Comparison of ENCODE assay signal across 31 cellular contexts in the genomic region with DNA sequence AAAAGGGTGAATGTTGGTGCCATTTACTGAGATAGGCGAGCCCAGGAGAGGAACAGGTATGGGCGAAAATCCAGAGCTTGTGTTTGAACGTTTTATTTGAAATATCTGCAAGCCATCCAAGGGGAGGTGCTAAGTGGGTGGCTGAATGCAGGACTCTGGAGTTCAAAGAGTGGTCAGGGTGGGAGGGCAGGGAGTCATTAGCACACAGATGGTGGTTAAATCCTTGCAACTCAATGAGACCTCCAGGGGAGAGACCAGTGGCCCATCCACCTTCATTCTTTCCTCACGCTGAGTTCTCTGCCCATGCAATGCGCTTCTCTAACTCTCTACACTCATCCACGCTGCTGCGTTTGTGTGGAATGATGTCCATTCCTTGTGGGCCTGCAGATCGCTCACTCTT.
"Had no signal": no experiment of that assay in that cellular context is flagged by ENCODE, and none has a peak within 500 bp of the region (broad histone marks: within the 10 kb centered on the region; RNA-seq: fewer than 3 reads in every experiment).

No MANE protein-coding gene starts in this region.

- H3K27me3 ChIP-seq: hepatocyte, left lung, neural progenitor cell, neutrophil, right lobe of liver, suprapubic skin, tibial artery, upper lobe of right lung had no signal

- H3K4me2 ChIP-seq: hepatocyte, neural progenitor cell, smooth muscle cell had no signal

- H3K4me3 Mint-ChIP-seq: immature natural killer cell; mesothelial cell of epicardium; naive B cell; natural killer cell; nephron progenitor cell; neural progenitor cell; stimulated activated memory B cell treated with anti-CD40 and anti-IgM and Interleukin-4, amounts not matched to agents 10 μg/mL and 1 μg/mL and 100 μg/mL, for 72 hours; stimulated activated naive CD8-positive, alpha-beta T cell treated with anti-CD3 and anti-CD28 coated beads, Interleukin-15, Interleukin-2, amounts not matched to agents 100 ng/mL and 50 ng/mL, for 24 hours had no signal

- H3K27ac ChIP-seq: hepatocyte, left lung, lower lobe of right lung, neural progenitor cell, neutrophil, parathyroid adenoma, psoas muscle, right lobe of liver, suprapubic skin, thoracic aorta, tibial artery, upper lobe of right lung had no signal

- H3K9ac ChIP-seq: neural progenitor cell, parathyroid adenoma had no signal

- H3K36me3 ChIP-seq: left lung, lower lobe of right lung, neutrophil, right lobe of liver, suprapubic skin, thoracic aorta, tibial artery, upper lobe of right lung had no signal

- H3K4me1 Mint-ChIP-seq: immature natural killer cell; mesothelial cell of epicardium; naive B cell; natural killer cell; neural progenitor cell; stimulated activated memory B cell treated with anti-CD40 and anti-IgM and Interleukin-4, amounts not matched to agents 10 μg/mL and 1 μg/mL and 100 μg/mL, for 72 hours had no signal

- H3K9me3 Mint-ChIP-seq: mesothelial cell of epicardium; nephron progenitor cell; neural progenitor cell; stimulated activated memory B cell treated with anti-CD40 and anti-IgM and Interleukin-4, amounts not matched to agents 10 μg/mL and 1 μg/mL and 100 μg/mL, for 72 hours; stimulated activated naive CD8-positive, alpha-beta T cell treated with anti-CD3 and anti-CD28 coated beads, Interleukin-15, Interleukin-2, amounts not matched to agents 100 ng/mL and 50 ng/mL, for 24 hours had no signal

- H3K27me3 Mint-ChIP-seq: naive B cell; stimulated activated memory B cell treated with anti-CD40 and anti-IgM and Interleukin-4, amounts not matched to agents 10 μg/mL and 1 μg/mL and 100 μg/mL, for 72 hours; stimulated activated naive CD8-positive, alpha-beta T cell treated with anti-CD3 and anti-CD28 coated beads, Interleukin-15, Interleukin-2, amounts not matched to agents 100 ng/mL and 50 ng/mL, for 24 hours had no signal

- H3K36me3 Mint-ChIP-seq: mesothelial cell of epicardium; naive B cell; natural killer cell; stimulated activated memory B cell treated with anti-CD40 and anti-IgM and Interleukin-4, amounts not matched to agents 10 μg/mL and 1 μg/mL and 100 μg/mL, for 72 hours had no signal

- FAIRE-seq: urothelium cell line had no signal

- DNase-seq: immature natural killer cell; kidney; left colon; left lung; lower lobe of right lung; mammary epithelial cell; mesenchymal stem cell; naive B cell; natural killer cell; nephron progenitor cell; occipital lobe; psoas muscle; right lobe of liver; stimulated activated CD4-positive, alpha-beta T cell treated with anti-CD3 and anti-CD28 coated beads, Interleukin-1b, Interleukin-23, amount 100 ng/mL, for 48 hours; stimulated activated CD4-positive, alpha-beta T cell treated with anti-CD3 and anti-CD28 coated beads, Interleukin-2, amount 100 ng/mL, for 48 hours; stimulated activated CD4-positive, alpha-beta T cell treated with anti-CD3 and anti-CD28 coated beads, Interleukin-4, amount 100 ng/mL, for 4 hours; stimulated activated CD8-positive, alpha-beta memory T cell treated with anti-CD3 and anti-CD28 coated beads, Interleukin-4, amount 100 ng/mL, for 48 hours; tibial artery; trophoblast cell; upper lobe of right lung had no signal

- H3K4me3 ChIP-seq: hepatocyte, left lung, lower lobe of right lung, neural progenitor cell, psoas muscle, right lobe of liver, smooth muscle cell, suprapubic skin, thoracic aorta, tibial artery, upper lobe of right lung had no signal

- H3K4me1 ChIP-seq: left lung, lower lobe of right lung, neural progenitor cell, parathyroid adenoma, psoas muscle, right lobe of liver, suprapubic skin, tibial artery, upper lobe of right lung had no signal

- H3K79me2 ChIP-seq: hepatocyte, parathyroid adenoma had no signal

- ATAC-seq: left colon; left lung; lower lobe of right lung; natural killer cell; psoas muscle; right lobe of liver; stimulated activated memory B cell treated with anti-CD40 and anti-IgM and Interleukin-4, amounts not matched to agents 10 μg/mL and 1 μg/mL and 100 μg/mL, for 72 hours; upper lobe of right lung had no signal

- H3K9me3 ChIP-seq: left lung, lower lobe of right lung, neutrophil, psoas muscle, right lobe of liver, suprapubic skin, thoracic aorta, tibial artery, upper lobe of right lung had no signal

- H3K27ac Mint-ChIP-seq: immature natural killer cell; mesothelial cell of epicardium; naive B cell; natural killer cell; nephron progenitor cell; neural progenitor cell; stimulated activated memory B cell treated with anti-CD40 and anti-IgM and Interleukin-4, amounts not matched to agents 10 μg/mL and 1 μg/mL and 100 μg/mL, for 72 hours; stimulated activated naive CD8-positive, alpha-beta T cell treated with anti-CD3 and anti-CD28 coated beads, Interleukin-15, Interleukin-2, amounts not matched to agents 100 ng/mL and 50 ng/mL, for 24 hours had no signal
